ENCODE assay signal across 8 cellular contexts in genomic region chr12:124390442-124391116, GRCh38.
DNase-seq lines count a peak whose midpoint lies in the region; ATAC-seq and TF ChIP-seq lines count a peak whose summit lies in the region.

No MANE protein-coding gene starts in this region.

- H3K36me3 ChIP-seq in skeletal muscle satellite cell (ENCODE audit: insufficient read depth, low read length) = peaks cover 29% of the 10 kb centered on the region

- peak; percentile 88 for DNase-seq in GM03348 (ENCODE audit: low spot score)
- DNase-seq in SKM-1 treated with dmso at 0.1 percent for 144 hours (lab: John Stamatoyannopoulos, UW; ENCODE audit: unreplicated experiment) = peak; percentile 54
- DNase-seq in foreskin keratinocyte = peak in 1 of 2 donors; percentile 51
- DNase-seq in activated effector memory CD4-positive, alpha-beta T cell treated with Interleukin-2 at 50 U/mL for 16 hours = no peak

- no peak for TF ChIP-seq CTCF in foreskin keratinocyte (conservative IDR thresholded peaks at IDR 0.05)

- H3K4me1 ChIP-seq in foreskin keratinocyte = peaks cover 27% of the 10 kb centered on the region
- H3K4me1 ChIP-seq in skeletal muscle satellite cell (ENCODE audit: control insufficient read depth, insufficient read depth, low read length) = peaks cover 70% of the 10 kb centered on the region

- peak; percentile 36 for ATAC-seq in HG02759 (IDR thresholded peaks at IDR 0.05; ENCODE audit: unreplicated experiment)
- ATAC-seq in foreskin keratinocyte = peak; percentile 22
- ATAC-seq in HG03521 (IDR thresholded peaks at IDR 0.05; ENCODE audit: unreplicated experiment) = no peak
- no peak for ATAC-seq in HG02970 (IDR thresholded peaks at IDR 0.05; ENCODE audit: low FRiP score, unreplicated experiment)

- no peaks in the 10 kb centered on the region for H3K27me3 ChIP-seq in foreskin keratinocyte
- H3K27me3 ChIP-seq in skeletal muscle satellite cell (ENCODE audit: control insufficient read depth, insufficient read depth, low read length) = no peaks in the 10 kb centered on the region

- peak overlapping the region; percentile 37 for H3K4me3 ChIP-seq in skeletal muscle satellite cell (ENCODE audit: low read length)

- no peaks in the 10 kb centered on the region for H3K9me3 ChIP-seq in skeletal muscle satellite cell (replicated peaks; ENCODE audit: low read length)

- no peak overlapping the region for H3K27ac ChIP-seq in foreskin keratinocyte

- peak overlapping the region; percentile 69 for H3K4me2 ChIP-seq in skeletal muscle satellite cell (ENCODE audit: low read length)

- H3K9ac ChIP-seq in skeletal muscle satellite cell (ENCODE audit: low read depth, low read length) = peak overlapping the region; percentile 46

Comparison
In these comparisons a context has a peak if more than half of its experiments do, and no peak if none do; other contexts are left out.
1. ATAC-seq: peak in HG02759 (single experiment) and foreskin keratinocyte (single experiment); none in HG03521 (single experiment) and HG02970 (single experiment).